Comparison of ENCODE assay signal across 1 cellular context in the genomic region with DNA sequence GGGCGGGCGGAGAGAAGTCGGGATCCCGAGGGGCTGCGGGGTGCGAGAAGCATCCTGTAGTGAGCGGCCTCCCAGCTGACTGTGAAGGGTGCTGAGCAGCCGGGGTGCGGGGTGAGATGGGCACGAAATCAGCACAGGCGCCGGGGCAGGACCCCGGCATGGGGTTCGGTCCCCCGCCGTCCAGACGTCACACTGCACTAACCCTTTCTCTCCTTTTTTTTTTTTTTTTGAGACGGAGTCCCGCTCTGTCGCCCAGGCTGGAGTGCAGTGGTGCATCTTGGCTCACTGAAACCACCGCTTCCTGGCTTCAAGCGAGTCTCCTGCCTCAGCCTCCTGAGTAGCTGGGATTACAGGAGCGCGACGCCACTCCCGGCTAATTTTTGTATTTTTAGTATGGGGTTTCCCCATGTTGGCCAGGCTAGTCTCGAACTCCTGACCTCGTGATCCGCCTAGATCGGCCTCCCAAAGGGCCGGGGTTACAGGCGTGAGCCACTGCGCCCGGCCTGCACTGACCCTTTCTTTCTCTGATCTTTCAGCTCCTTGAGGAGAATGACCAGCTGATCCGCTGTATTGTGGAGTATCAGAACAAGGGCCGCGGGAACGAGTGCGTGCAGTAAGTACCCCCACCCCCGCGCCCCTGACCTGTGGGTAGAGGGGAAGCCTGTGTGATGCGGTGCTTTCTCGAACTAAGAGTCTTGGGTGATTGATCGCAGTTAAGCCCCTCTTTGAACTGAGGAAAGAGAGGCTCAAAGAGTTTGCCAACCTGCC.
TF ChIP-seq lines count a peak whose summit lies in the region.

No MANE protein-coding gene starts in this region.

TF ChIP-seq in IMR-90, 13 proteins besides CTCF, POLR2A, EP300 and RAD21:
- no peak for TF ChIP-seq CHD1 (IDR thresholded peaks at IDR 0.05; ENCODE audit: low read depth, low read length)
- TF ChIP-seq NFE2L2 (IDR thresholded peaks at IDR 0.05; ENCODE audit: low read depth, low read length): no peak
- TF ChIP-seq, protein P1, sequence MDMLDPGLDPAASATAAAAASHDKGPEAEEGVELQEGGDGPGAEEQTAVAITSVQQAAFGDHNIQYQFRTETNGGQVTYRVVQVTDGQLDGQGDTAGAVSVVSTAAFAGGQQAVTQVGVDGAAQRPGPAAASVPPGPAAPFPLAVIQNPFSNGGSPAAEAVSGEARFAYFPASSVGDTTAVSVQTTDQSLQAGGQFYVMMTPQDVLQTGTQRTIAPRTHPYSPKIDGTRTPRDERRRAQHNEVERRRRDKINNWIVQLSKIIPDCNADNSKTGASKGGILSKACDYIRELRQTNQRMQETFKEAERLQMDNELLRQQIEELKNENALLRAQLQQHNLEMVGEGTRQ (IDR thresholded peaks at IDR 0.05; ENCODE audit: low read depth, low read length): no peak
